8 cellular contexts compared by ENCODE assay signal in genomic region chr16:1420111-1420539, GRCh38. TPM values are rescaled to one million over a fixed set of nuclear protein-coding genes. Genes with fewer than 3 reads are reported as not detected.
DNase-seq lines count a peak whose midpoint lies in the region; ATAC-seq and TF ChIP-seq lines count a peak whose summit lies in the region.

No MANE protein-coding gene starts in this region.

- H3K4me1 Mint-ChIP-seq in endothelial cell (ENCODE audit: unreplicated experiment) (peaks cover 2% of the 10 kb centered on the region), osteocyte (ENCODE audit: unreplicated experiment) (peaks cover 18% of the 10 kb centered on the region)

- H3K4me2 ChIP-seq in OCI-LY1 (ENCODE audit: low read length): peak overlapping the region; percentile 92

- H3K27me3 Mint-ChIP-seq in endothelial cell (ENCODE audit: unreplicated experiment) (peaks cover 4% of the 10 kb centered on the region), osteocyte (ENCODE audit: unreplicated experiment) (no peaks in the 10 kb centered on the region)

- peaks cover 11% of the 10 kb centered on the region for H3K79me2 ChIP-seq in OCI-LY1 (ENCODE audit: insufficient read depth, low read length)

- H3K36me3 ChIP-seq in OCI-LY1 (ENCODE audit: insufficient read depth, low read length): peaks cover 2% of the 10 kb centered on the region; the same call in 1 of the 2 replicates

- H3K9me3 Mint-ChIP-seq in endothelial cell (ENCODE audit: unreplicated experiment) (no peaks in the 10 kb centered on the region), osteocyte (ENCODE audit: unreplicated experiment) (no peaks in the 10 kb centered on the region)

- no peak for DNase-seq in AG09309 (ENCODE audit: low read depth)
- no peak for DNase-seq in endothelial cell (ENCODE audit: low spot score)
- DNase-seq in osteocyte (ENCODE audit: extremely low spot score, unreplicated experiment): no peak
- no peak for DNase-seq in NCI-H510A treated with DMSO at 0.1 percent for 48 hours (lab: John Stamatoyannopoulos, UW)
- no peak for DNase-seq in AML-193 (lab: John Stamatoyannopoulos, UW)
- no peak for DNase-seq in NCI-H82 (lab: John Stamatoyannopoulos, UW)

- TF ChIP-seq CTCF in AG09309 (IDR thresholded peaks at IDR 0.05; ENCODE audit: control insufficient read depth, insufficient read depth, low read depth, low read length, missing control alignments) (no peak), OCI-LY1 (IDR thresholded peaks at IDR 0.05; ENCODE audit: low read length) (no peak), endothelial cell (IDR thresholded peaks at IDR 0.05; ENCODE audit: unreplicated experiment) (no peak), osteocyte (IDR thresholded peaks at IDR 0.05) (no peak)

- peak overlapping the region; percentile 13 for H3K27ac ChIP-seq in OCI-LY1 (ENCODE audit: low read depth, low read length, poor library complexity, severe bottlenecking)

- H4K20me1 ChIP-seq in OCI-LY1 (ENCODE audit: insufficient read depth, low read length): no peaks in the 10 kb centered on the region

- H3K9ac ChIP-seq in OCI-LY1 (ENCODE audit: low read length): peak overlapping the region; percentile 88

- no peaks in the 10 kb centered on the region for H3K27me3 ChIP-seq in OCI-LY1 (ENCODE audit: insufficient read depth, low read length)

- H3K4me3 ChIP-seq in AG09309 (ENCODE audit: control insufficient read depth, low read depth, low read length): peak overlapping the region; percentile 98
- peak overlapping the region; percentile 88 for H3K4me3 ChIP-seq in OCI-LY1 (ENCODE audit: low read depth, low read length, poor library complexity, severe bottlenecking)

- H3K9me2 ChIP-seq in OCI-LY1 (ENCODE audit: low read depth, low read length): no peaks in the 10 kb centered on the region

- H3K4me3 Mint-ChIP-seq in endothelial cell (ENCODE audit: unreplicated experiment): peak overlapping the region; percentile 94
- H3K4me3 Mint-ChIP-seq in osteocyte (ENCODE audit: unreplicated experiment): peak overlapping the region; percentile 94

- H3F3A ChIP-seq in OCI-LY1 (ENCODE audit: insufficient read depth, low read length): peaks cover 6% of the 10 kb centered on the region

- H3K27ac Mint-ChIP-seq in endothelial cell (ENCODE audit: unreplicated experiment) (peak overlapping the region; percentile 75), osteocyte (ENCODE audit: unreplicated experiment) (peak overlapping the region; percentile 50)

- H3K4me1 ChIP-seq in OCI-LY1 (ENCODE audit: insufficient read depth, low read length, severe bottlenecking): peaks cover 23% of the 10 kb centered on the region

- peak; percentile 14 for ATAC-seq in GM19455 (IDR thresholded peaks at IDR 0.05; ENCODE audit: unreplicated experiment)

- no peaks in the 10 kb centered on the region for H3K36me3 Mint-ChIP-seq in endothelial cell (ENCODE audit: low read depth, unreplicated experiment)
- H3K36me3 Mint-ChIP-seq in osteocyte (ENCODE audit: unreplicated experiment): no peaks in the 10 kb centered on the region

- H3K9me3 ChIP-seq in OCI-LY1 (ENCODE audit: low read length): no peaks in the 10 kb centered on the region

- H2AFZ ChIP-seq in OCI-LY1 (ENCODE audit: low read length): no peak overlapping the region

RNA-seq across cellular contexts. Expression of gene UQCC4, which starts 0.4 kb away (rescaled TPM):
- 11.4 TPM for total RNA-seq in endothelial cell (ENCODE audit: unreplicated experiment)
- 9.7 and 10.1 TPM in 2 replicates for total RNA-seq in osteocyte

RNA-seq across cellular contexts. Expression of gene UNKL, which starts 5.6 kb away (rescaled TPM):
- 30.3 TPM for total RNA-seq in endothelial cell (ENCODE audit: unreplicated experiment)
- 28.4 and 34.4 TPM in 2 replicates for total RNA-seq in osteocyte

RNA-seq across cellular contexts. Expression of gene PERCC1, which starts 10.8 kb away (rescaled TPM):
- not detected for total RNA-seq in endothelial cell (ENCODE audit: unreplicated experiment)
- not detected in 2 replicates for total RNA-seq in osteocyte

RNA-seq across cellular contexts. Expression of gene CCDC154, which starts 24.2 kb away (rescaled TPM):
- total RNA-seq in endothelial cell (ENCODE audit: unreplicated experiment): 2.4 TPM
- 1.0 and 2.5 TPM in 2 replicates for total RNA-seq in osteocyte

RNA-seq across cellular contexts. Expression of gene CLCN7, which starts 54.7 kb away (rescaled TPM):
- 99.1 TPM for total RNA-seq in endothelial cell (ENCODE audit: unreplicated experiment)
- total RNA-seq in osteocyte: 177 and 179 TPM in 2 replicates
